14 cellular contexts compared by ENCODE assay signal in genomic region chr4:10161840-10162239, GRCh38. TPM values are rescaled to one million over a fixed set of nuclear protein-coding genes. Genes with fewer than 3 reads are reported as not detected.
DNase-seq lines count a peak whose midpoint lies in the region; ATAC-seq lines count a peak whose summit lies in the region.
"Had no signal": no experiment of that assay in that cellular context is flagged by ENCODE, and none has a peak within 500 bp of the region (broad histone marks: within the 10 kb centered on the region; RNA-seq: fewer than 3 reads in every experiment).

No MANE protein-coding gene starts in this region.

- H3K27me3 Mint-ChIP-seq in CD4-positive, CD25-positive, alpha-beta regulatory T cell, result peaks cover 2% of the 10 kb centered on the region
- H3K27me3 Mint-ChIP-seq in activated CD4-positive, alpha-beta memory T cell treated with anti-CD3 and anti-CD28 coated beads for 36 hours, result no peaks in the 10 kb centered on the region

- H3K4me1 Mint-ChIP-seq in CD4-positive, CD25-positive, alpha-beta regulatory T cell, result peaks cover 10 to 39% (median 21%) of the 10 kb centered on the region in 4 donors
- H3K4me1 Mint-ChIP-seq in activated CD4-positive, alpha-beta memory T cell treated with anti-CD3 and anti-CD28 coated beads for 36 hours (ENCODE audit: low read depth), result peaks cover 36% of the 10 kb centered on the region

- no peaks in the 10 kb centered on the region for H3K36me3 ChIP-seq in BLaER1
- H3K36me3 ChIP-seq in CD4-positive, CD25-positive, alpha-beta regulatory T cell (ENCODE audit: control insufficient read depth, insufficient read depth, low read length), result no peaks in the 10 kb centered on the region
- H3K36me3 ChIP-seq: esophagus muscularis mucosa, tibial artery had no signal

- peak overlapping the region in 3 of 4 donors; percentile 58 to 86 (median 67) for H3K4me3 Mint-ChIP-seq in CD4-positive, CD25-positive, alpha-beta regulatory T cell
- H3K4me3 Mint-ChIP-seq in activated CD4-positive, alpha-beta memory T cell treated with anti-CD3 and anti-CD28 coated beads for 36 hours, result no peak overlapping the region
- H3K4me3 Mint-ChIP-seq: brain had no signal

- H3K27me3 ChIP-seq in BLaER1, result no peaks in the 10 kb centered on the region
- no peaks in the 10 kb centered on the region for H3K27me3 ChIP-seq in CD4-positive, CD25-positive, alpha-beta regulatory T cell (ENCODE audit: control insufficient read depth, insufficient read depth, low read length)
- H3K27me3 ChIP-seq: esophagus muscularis mucosa, tibial artery had no signal

- H3K4me1 ChIP-seq in BLaER1, result peaks cover 66% of the 10 kb centered on the region
- peaks cover 15% of the 10 kb centered on the region for H3K4me1 ChIP-seq in CD4-positive, CD25-positive, alpha-beta regulatory T cell (ENCODE audit: control insufficient read depth, insufficient read depth, low read length, poor library complexity, severe bottlenecking)

- no peaks in the 10 kb centered on the region for H3K9me3 Mint-ChIP-seq in CD4-positive, CD25-positive, alpha-beta regulatory T cell
- no peaks in the 10 kb centered on the region for H3K9me3 Mint-ChIP-seq in activated CD4-positive, alpha-beta memory T cell treated with anti-CD3 and anti-CD28 coated beads for 36 hours
- H3K9me3 Mint-ChIP-seq: brain had no signal

- intact Hi-C loops in activated CD4-positive, alpha-beta memory T cell treated with anti-CD3 and anti-CD28 coated beads for 36 hours (cut with micrococcal nuclease), result loop anchor here (1.0 kb wide), 1 partner anchor 19 kb away; no protein-coding TSS in a partner anchor

- CTCF ChIA-PET in activated CD4-positive, alpha-beta memory T cell treated with anti-CD3 and anti-CD28 coated beads for 36 hours (lab: Charles Lee), result interaction anchor here (0.6 to 5.8 kb wide), 9 partner anchors 16 to 472 kb away, joined by 3 to 91 read pairs (median 5); no protein-coding TSS in a partner anchor

- H3K27ac ChIP-seq in BLaER1, result peak overlapping the region; percentile 36; the same call in 1 of the 2 replicates
- peak overlapping the region; percentile 14 for H3K27ac ChIP-seq in CD4-positive, CD25-positive, alpha-beta regulatory T cell (ENCODE audit: insufficient read depth, low read length, poor library complexity, severe bottlenecking)
- H3K27ac ChIP-seq: esophagus muscularis mucosa, GM23248, tibial artery had no signal

- no peaks in the 10 kb centered on the region for H3K9me3 ChIP-seq in BLaER1
- no peaks in the 10 kb centered on the region for H3K9me3 ChIP-seq in CD4-positive, CD25-positive, alpha-beta regulatory T cell (ENCODE audit: control insufficient read depth in 2 of 2, low read length in 2 of 2)
- H3K9me3 ChIP-seq: esophagus muscularis mucosa, tibial artery had no signal

- H3K27ac Mint-ChIP-seq in CD4-positive, CD25-positive, alpha-beta regulatory T cell, result peak overlapping the region; percentile 52 to 83 (median 76)
- H3K27ac Mint-ChIP-seq in activated CD4-positive, alpha-beta memory T cell treated with anti-CD3 and anti-CD28 coated beads for 36 hours, result peak overlapping the region; percentile 64
- H3K27ac Mint-ChIP-seq: brain had no signal

- H3K4me2 ChIP-seq in BLaER1, result peak overlapping the region; percentile 77

- POLR2A ChIA-PET in activated CD4-positive, alpha-beta memory T cell treated with anti-CD3 and anti-CD28 coated beads for 36 hours (lab: Charles Lee), result interaction anchor here (1.1 kb wide), 1 partner anchor 43 kb away, joined by 4 read pairs; no protein-coding TSS in a partner anchor

- no peaks in the 10 kb centered on the region for H4K20me1 ChIP-seq in BLaER1

- H3K4me3 ChIP-seq in BLaER1, result peak overlapping the region; percentile 18; the same call in 1 of the 2 replicates
- peak overlapping the region; percentile 45 for H3K4me3 ChIP-seq in CD4-positive, CD25-positive, alpha-beta regulatory T cell (ENCODE audit: low read depth, low read length)
- H3K4me3 ChIP-seq: esophagus muscularis mucosa, GM23248, tibial artery had no signal

- peak in 2 of 3 donors; percentile 44 to 87 for DNase-seq in CD4-positive, CD25-positive, alpha-beta regulatory T cell
- DNase-seq in activated CD4-positive, alpha-beta memory T cell treated with anti-CD3 and anti-CD28 coated beads for 36 hours, result peak; percentile 78
- peak; percentile 47 for DNase-seq in central memory CD4-positive, alpha-beta T cell
- DNase-seq in NCI-H2171 treated with DMSO at 0.1 percent for 48 hours (lab: John Stamatoyannopoulos, UW) (no peak), NCI-H524 treated with DMSO at 0.1 percent for 48 hours (lab: John Stamatoyannopoulos, UW) (no peak), cerebellar cortex (ENCODE audit: low spot score) (no peak)
- DNase-seq: AML-193, DMS53, GM23248, NCI-H2029 had no signal

- no peaks in the 10 kb centered on the region for H3K36me3 Mint-ChIP-seq in CD4-positive, CD25-positive, alpha-beta regulatory T cell
- H3K36me3 Mint-ChIP-seq in activated CD4-positive, alpha-beta memory T cell treated with anti-CD3 and anti-CD28 coated beads for 36 hours, result no peaks in the 10 kb centered on the region
- H3K36me3 Mint-ChIP-seq: brain had no signal

- peak; percentile 63 to 79 for ATAC-seq in CD4-positive, CD25-positive, alpha-beta regulatory T cell (ENCODE audit: low read depth in 2 of 2)

- no peak overlapping the region for H3K9ac ChIP-seq in BLaER1
- H3K9ac ChIP-seq: GM23248 had no signal

RNA-seq across cellular contexts. Expression of gene WDR1, which starts 45.2 kb away (rescaled TPM):
- 326 TPM for total RNA-seq in CD4-positive, CD25-positive, alpha-beta regulatory T cell
- 100 to 1,000 TPM; 312 to 422 (median 370) TPM for polyA plus RNA-seq in CD4-positive, CD25-positive, alpha-beta regulatory T cell
- 100 to 1,000 TPM; 351 to 353 TPM for total RNA-seq in activated CD4-positive, alpha-beta memory T cell treated with anti-CD3 and anti-CD28 coated beads for 36 hours

Comparison
In these comparisons a context has a peak if more than half of its experiments do, and no peak if none do; other contexts are left out.
1. DNase-seq: peak in CD4-positive, CD25-positive, alpha-beta regulatory T cell (2 of 3), activated CD4-positive, alpha-beta memory T cell treated with anti-CD3 and anti-CD28 coated beads for 36 hours (single experiment) and central memory CD4-positive, alpha-beta T cell (single experiment); none in NCI-H2171 treated with DMSO at 0.1 percent for 48 hours (single experiment), NCI-H524 treated with DMSO at 0.1 percent for 48 hours (single experiment) and cerebellar cortex (single experiment).